In the genomic region with DNA sequence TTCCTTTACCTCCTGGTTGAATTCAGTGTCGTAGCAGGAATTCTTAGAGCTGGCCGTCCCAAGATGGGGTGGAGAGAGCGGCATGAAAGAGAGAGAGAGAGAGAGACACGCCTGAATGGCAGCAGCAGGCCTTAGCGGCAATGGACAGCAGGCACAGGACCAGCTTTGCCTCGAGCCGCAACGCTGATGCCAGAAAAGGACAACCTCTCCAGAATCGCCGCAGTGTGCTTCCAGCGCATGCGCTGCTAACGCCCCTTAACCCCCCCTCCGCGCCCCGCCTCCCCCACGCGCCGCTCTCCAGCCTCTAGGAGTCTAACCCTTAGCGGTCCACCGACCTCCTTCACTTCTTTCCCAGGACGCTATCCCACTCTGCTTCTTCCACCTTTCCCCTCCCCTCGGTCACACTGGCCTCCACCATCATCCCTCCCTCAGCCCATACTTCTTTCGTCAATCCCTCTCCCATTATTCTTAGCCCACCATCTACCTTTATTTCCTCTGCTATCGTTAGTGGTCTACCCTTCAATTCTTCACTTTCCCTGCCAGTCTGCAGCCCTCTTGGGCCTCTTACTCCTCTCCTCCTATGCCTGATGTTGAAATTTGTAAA, we compare ENCODE assay signal across 8 cellular contexts. TPM values are rescaled to one million over a fixed set of nuclear protein-coding genes. Genes with fewer than 3 reads are reported as not detected.
DNase-seq lines count a peak whose midpoint lies in the region; ATAC-seq and TF ChIP-seq lines count a peak whose summit lies in the region.

No MANE protein-coding gene starts in this region.

- peak; percentile 15 for DNase-seq in DMS153 treated with DMSO at 0.1 percent for 48 hours (lab: John Stamatoyannopoulos, UW; ENCODE audit: unreplicated experiment)
- DNase-seq in NCI-H446 treated with DMSO at 0.1 percent for 48 hours (lab: John Stamatoyannopoulos, UW): peak; percentile 58
- DNase-seq in activated CD4-positive, alpha-beta T cell treated with anti-CD3 and anti-CD28 coated beads for 24 hours (ENCODE audit: low read depth in 2 of 2): peak; percentile 47 to 49
- no peak for DNase-seq in chondrocyte (ENCODE audit: low spot score)
- peak; percentile 78 for DNase-seq in kidney tubule cell (ENCODE audit: low spot score)
- DNase-seq in stimulated activated CD4-positive, alpha-beta T cell treated with anti-CD3 and anti-CD28 coated beads, Interleukin-15, amount 100 ng/mL, for 24 hours: peak; percentile 75

- peak; percentile 26 for ATAC-seq in HG02852 (IDR thresholded peaks at IDR 0.05; ENCODE audit: unreplicated experiment)
- ATAC-seq in GM18858 (IDR thresholded peaks at IDR 0.05; ENCODE audit: unreplicated experiment): no peak

- peaks cover 12% of the 10 kb centered on the region for H3K4me1 Mint-ChIP-seq in chondrocyte (ENCODE audit: low read depth)

- no peak for TF ChIP-seq CTCF in chondrocyte (IDR thresholded peaks at IDR 0.05)

- H3K4me3 Mint-ChIP-seq in chondrocyte (ENCODE audit: unreplicated experiment): peak overlapping the region; percentile 91

- H3K27me3 Mint-ChIP-seq in chondrocyte (ENCODE audit: low read depth): no peaks in the 10 kb centered on the region

- H3K9me3 Mint-ChIP-seq in chondrocyte (ENCODE audit: low read depth): no peaks in the 10 kb centered on the region

- H3K27ac Mint-ChIP-seq in chondrocyte (ENCODE audit: unreplicated experiment): peak overlapping the region; percentile 100

- peaks cover 7% of the 10 kb centered on the region for H3K36me3 Mint-ChIP-seq in chondrocyte (ENCODE audit: low read depth)

RNA-seq across cellular contexts. Expression of gene ZCCHC13, which starts 10.5 kb away (rescaled TPM):
- total RNA-seq in chondrocyte: not detected in 3 replicates
